Comparison of ENCODE assay signal across 31 cellular contexts in genomic region chr7:85488406-85488805, GRCh38.
"Had no signal": no experiment of that assay in that cellular context is flagged by ENCODE, and none has a peak within 500 bp of the region (broad histone marks: within the 10 kb centered on the region; RNA-seq: fewer than 3 reads in every experiment).

No MANE protein-coding gene starts in this region.

- DNase-seq: Karpas-422, MM.1S, NCI-H1048, NCI-H1092 treated with DMSO at 0.1 percent for 48 hours, NCI-H1105 treated with DMSO at 0.1 percent for 48 hours, NCI-H1417, NCI-H1436, NCI-H146, NCI-H1694, NCI-H187, NCI-H1930, NCI-H2029 treated with DMSO at 0.1 percent for 48 hours, NCI-H2081 treated with DMSO at 0.1 percent for 48 hours, NCI-H2107, NCI-H2171, NCI-H226, NCI-H446 treated with DMSO at 0.1 percent for 48 hours, NCI-H510A, NCI-H524, NCI-H526, NCI-H69, NCI-H748 treated with DMSO at 0.1 percent for 48 hours, NCI-H82, PC-9, SHP77, SIG-M5, SJCRH30, SW 1271 had no signal

- FAIRE-seq: RCC 7860 had no signal

- H3K27me3 ChIP-seq: SJCRH30 had no signal

- H3K36me3 ChIP-seq: SJCRH30 had no signal

- H3K9me3 ChIP-seq: SJCRH30 had no signal

- H2AFZ ChIP-seq: PC-9 had no signal

- H3K4me1 ChIP-seq: SJCRH30 had no signal

- H3K4me3 ChIP-seq: PC-9, SJCRH30, SK-N-MC had no signal

- H3K27ac ChIP-seq: PC-9, RWPE1, SJCRH30, SK-N-MC had no signal

- H3K4me2 ChIP-seq: PC-9 had no signal
